Comparison of ENCODE assay signal across 8 cellular contexts in genomic region chr15:88704791-88705768, GRCh38.
DNase-seq lines count a peak whose midpoint lies in the region; ATAC-seq and TF ChIP-seq lines count a peak whose summit lies in the region.

No MANE protein-coding gene starts in this region.

- ATAC-seq in left colon (peak; percentile 23), HG03457 (IDR thresholded peaks at IDR 0.05; ENCODE audit: unreplicated experiment) (no peak), GM21717 (IDR thresholded peaks at IDR 0.05; ENCODE audit: unreplicated experiment) (no peak)

- peaks cover 20% of the 10 kb centered on the region for H3K27me3 Mint-ChIP-seq in activated naive CD4-positive, alpha-beta T cell treated with anti-CD3 and anti-CD28 coated beads, Interleukin-2, amount 50 U/mL, for 24 hours

- no peak overlapping the region for H3K27ac Mint-ChIP-seq in activated naive CD4-positive, alpha-beta T cell treated with anti-CD3 and anti-CD28 coated beads, Interleukin-2, amount 50 U/mL, for 24 hours

- H3K9me3 Mint-ChIP-seq in activated naive CD4-positive, alpha-beta T cell treated with anti-CD3 and anti-CD28 coated beads, Interleukin-2, amount 50 U/mL, for 24 hours, result no peaks in the 10 kb centered on the region

- no peak for TF ChIP-seq CTCF in choroid plexus epithelial cell (conservative IDR thresholded peaks at IDR 0.05; ENCODE audit: low read depth, low read length)

- DNase-seq in activated naive CD4-positive, alpha-beta T cell treated with anti-CD3 and anti-CD28 coated beads, Interleukin-2, amount 50 U/mL, for 16 hours, result no peak
- peak; percentile 5 for DNase-seq in choroid plexus epithelial cell (ENCODE audit: low read depth)
- DNase-seq in left colon, result peak; percentile 24 to 33
- peak; percentile 3 for DNase-seq in smooth muscle cell of the brain vasculature (ENCODE audit: low read depth, low spot score)
- no peak for DNase-seq in NCI-H187 treated with DMSO at 0.1 percent for 48 hours (lab: John Stamatoyannopoulos, UW)

- no peaks in the 10 kb centered on the region for H3K36me3 Mint-ChIP-seq in activated naive CD4-positive, alpha-beta T cell treated with anti-CD3 and anti-CD28 coated beads, Interleukin-2, amount 50 U/mL, for 24 hours

- H3K4me3 ChIP-seq in choroid plexus epithelial cell (ENCODE audit: low read depth, low read length), result peak overlapping the region; percentile 39

- H3K4me1 Mint-ChIP-seq in activated naive CD4-positive, alpha-beta T cell treated with anti-CD3 and anti-CD28 coated beads, Interleukin-2, amount 50 U/mL, for 24 hours, result peaks cover 13% of the 10 kb centered on the region

- H3K4me3 Mint-ChIP-seq in activated naive CD4-positive, alpha-beta T cell treated with anti-CD3 and anti-CD28 coated beads, Interleukin-2, amount 50 U/mL, for 24 hours, result peak overlapping the region; percentile 77

- intact Hi-C loops in left colon (cut with DNase I, micrococcal nuclease), result no loop called here

Comparison
In these comparisons a context has a peak if more than half of its experiments do, and no peak if none do; other contexts are left out.
1. DNase-seq: peak in choroid plexus epithelial cell (single experiment), left colon (2 of 2) and smooth muscle cell of the brain vasculature (single experiment); none in activated naive CD4-positive, alpha-beta T cell treated with anti-CD3 and anti-CD28 coated beads, Interleukin-2, amount 50 U/mL, for 16 hours (single experiment) and NCI-H187 treated with DMSO at 0.1 percent for 48 hours (single experiment).